In the genomic region with DNA sequence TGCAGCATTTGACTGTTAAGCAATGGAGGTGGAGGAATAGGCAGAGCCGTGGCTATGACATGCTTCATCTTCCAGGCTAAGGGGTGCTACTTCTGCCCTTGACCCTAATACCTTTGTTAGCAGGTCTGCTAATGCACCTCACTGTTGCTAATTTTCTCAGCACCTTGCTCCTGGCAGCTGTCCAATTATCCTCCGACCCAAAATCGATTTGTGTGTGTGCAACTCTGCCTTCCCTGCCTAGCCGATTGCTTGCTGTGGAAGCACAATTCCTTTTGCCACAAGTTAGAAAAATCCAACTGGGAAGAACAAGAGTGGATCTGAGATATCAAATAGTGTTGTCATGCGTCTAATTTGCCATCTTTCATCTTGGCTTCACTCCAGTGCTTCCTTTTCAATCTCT, we compare ENCODE assay signal across 19 cellular contexts.
"Had no signal": no experiment of that assay in that cellular context is flagged by ENCODE, and none has a peak within 500 bp of the region (broad histone marks: within the 10 kb centered on the region; RNA-seq: fewer than 3 reads in every experiment).

No MANE protein-coding gene starts in this region.

- H3K27ac ChIP-seq: epithelial cell of prostate, gastroesophageal sphincter, left lung, lower lobe of right lung, neural progenitor cell, pancreas, prostate gland, right lobe of liver, suprapubic skin, thyroid gland had no signal

- H3K4me3 ChIP-seq: esophagus squamous epithelium, gastroesophageal sphincter, left lung, lower lobe of right lung, neural progenitor cell, pancreas, prostate gland, right lobe of liver, suprapubic skin, thyroid gland had no signal

- H3K36me3 ChIP-seq: esophagus squamous epithelium, gastroesophageal sphincter, left lung, lower lobe of right lung, neural progenitor cell, pancreas, prostate gland, right lobe of liver, suprapubic skin, thyroid gland had no signal

- H3K27me3 ChIP-seq: esophagus squamous epithelium, gastroesophageal sphincter, left lung, neural progenitor cell, pancreas, right lobe of liver, suprapubic skin, thyroid gland had no signal

- H3K4me1 ChIP-seq: gastroesophageal sphincter, left lung, lower lobe of right lung, neural progenitor cell, pancreas, prostate gland, right lobe of liver, suprapubic skin, thyroid gland had no signal

- H3K9me3 ChIP-seq: esophagus squamous epithelium, gastroesophageal sphincter, lower lobe of right lung, pancreas, prostate gland, right lobe of liver, suprapubic skin, thyroid gland had no signal

- DNase-seq: effector memory CD8-positive, alpha-beta T cell; esophagus squamous epithelium; foreskin fibroblast; glutamatergic neuron; immature natural killer cell; left lung; lower lobe of right lung; occipital lobe; pancreas; right lobe of liver; stimulated activated CD4-positive, alpha-beta T cell treated with anti-CD3 and anti-CD28 coated beads, Interleukin-4, amount 100 ng/mL, for 1 hour; stimulated activated CD8-positive, alpha-beta memory T cell treated with anti-CD3 and anti-CD28 coated beads, Interleukin-4, amount 100 ng/mL, for 48 hours; stimulated activated naive CD8-positive, alpha-beta T cell treated with anti-CD3 and anti-CD28 coated beads, Interleukin-15, Interleukin-2, amounts not matched to agents 100 U/mL and 50 U/mL, for 24 hours; thyroid gland had no signal
